8 cellular contexts compared by ENCODE assay signal in the genomic region with DNA sequence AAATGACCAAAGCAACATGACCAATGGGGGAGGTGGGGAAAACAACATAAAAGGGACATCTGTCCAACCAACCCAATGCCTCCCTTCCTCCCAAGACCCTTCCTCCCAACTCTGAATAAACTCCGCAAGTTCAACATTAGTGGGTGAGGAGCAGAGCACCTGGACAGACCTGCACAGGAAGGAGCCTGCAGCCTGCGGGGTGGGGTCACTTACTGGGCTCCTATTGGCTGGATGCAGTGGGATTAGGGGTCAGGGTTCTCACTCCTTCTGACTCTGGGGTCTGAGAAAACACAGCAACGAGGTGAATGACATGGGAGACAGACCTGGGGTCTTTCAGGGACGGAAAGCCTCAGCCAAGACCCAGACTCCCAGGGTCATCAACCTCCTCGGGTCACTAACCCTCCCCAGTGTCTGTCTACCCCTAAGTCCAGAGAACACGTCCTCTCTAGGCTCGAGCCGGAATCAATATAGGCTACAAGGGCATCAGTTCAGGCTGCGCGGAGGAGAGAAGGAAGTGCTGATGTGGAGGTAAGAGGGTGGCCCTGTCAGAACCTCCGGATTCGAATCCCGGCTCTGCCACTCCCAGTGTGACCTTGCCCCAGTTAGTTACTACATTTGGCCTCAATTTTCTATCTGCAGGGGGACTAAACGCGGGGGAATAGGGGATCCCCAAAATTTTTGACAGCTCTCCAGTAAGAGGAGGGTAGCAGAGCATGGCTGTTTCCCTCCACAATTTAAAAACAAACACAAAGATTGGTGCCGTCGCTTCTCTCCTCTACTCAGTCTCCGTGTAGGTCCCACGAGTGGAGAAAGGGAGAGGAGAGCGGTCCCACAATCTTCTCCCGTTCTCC. TPM values are rescaled to one million over a fixed set of nuclear protein-coding genes. Genes with fewer than 3 reads are reported as not detected.
DNase-seq lines count a peak whose midpoint lies in the region; ATAC-seq and TF ChIP-seq lines count a peak whose summit lies in the region.

No MANE protein-coding gene starts in this region.

- H3K27me3 Mint-ChIP-seq in activated naive CD8-positive, alpha-beta T cell, result no peaks in the 10 kb centered on the region

- H3K27me3 ChIP-seq in iPS-18a (ENCODE audit: control insufficient read depth, insufficient read depth, low read length) (peaks cover 40% of the 10 kb centered on the region), spleen (replicated peaks in 1 of 7) (peaks cover 0 to 31% (median 0%) of the 10 kb centered on the region in 7 donors)

- H3K9me2 ChIP-seq in OCI-LY7 (ENCODE audit: insufficient read depth, low read length), result no peaks in the 10 kb centered on the region

- no peak for ATAC-seq in GM18870 (IDR thresholded peaks at IDR 0.05; ENCODE audit: unreplicated experiment)

- H4K20me1 ChIP-seq in OCI-LY7 (ENCODE audit: insufficient read depth, low read length), result no peaks in the 10 kb centered on the region

- TF ChIP-seq POLR2A in spleen (IDR thresholded peaks at IDR 0.05), result no peak

- H3K9me3 ChIP-seq in iPS-18a (ENCODE audit: control insufficient read depth, low read depth, low read length) (no peaks in the 10 kb centered on the region), spleen (no peaks in the 10 kb centered on the region), OCI-LY7 (ENCODE audit: low read length) (no peaks in the 10 kb centered on the region)

- TF ChIP-seq CTCF in spleen (IDR thresholded peaks at IDR 0.05 in 8 of 11, conservative IDR thresholded peaks at IDR 0.05 in 3 of 11) (no peak), OCI-LY7 (conservative IDR thresholded peaks at IDR 0.05; ENCODE audit: low read length) (no peak)

- intact Hi-C loops in spleen (cut with DNase I; ENCODE audit: low total_unique reads) (no loop called here), OCI-LY7 (cut with micrococcal nuclease; ENCODE audit: unreplicated experiment) (no loop called here), posterior vena cava (cut with DNase I) (loop anchor here in 1 of 2 donors (5.0 kb wide), 1 partner anchor 68 kb away; no protein-coding TSS in a partner anchor)

- H3K27ac ChIP-seq in iPS-18a (ENCODE audit: low read length) (no peak overlapping the region), spleen (peak overlapping the region; percentile 66 to 93 (median 85)), OCI-LY7 (ENCODE audit: low read depth, low read length, poor library complexity, severe bottlenecking) (no peak overlapping the region)

- POLR2A ChIA-PET in OCI-LY7 (lab: Charles Lee), result no interaction called here

- H3K36me3 ChIP-seq in iPS-18a (ENCODE audit: control insufficient read depth, low read depth, low read length) (no peaks in the 10 kb centered on the region), spleen (peaks cover 0 to 32% (median 13%) of the 10 kb centered on the region in 6 donors), OCI-LY7 (ENCODE audit: insufficient read depth, low read length) (no peaks in the 10 kb centered on the region)

- peak overlapping the region; percentile 75 for H3K4me3 ChIP-seq in iPS-18a (ENCODE audit: low read length)
- H3K4me3 ChIP-seq in spleen, result peak overlapping the region; percentile 76 to 90 (median 80)
- no peak overlapping the region for H3K4me3 ChIP-seq in OCI-LY7 (ENCODE audit: low read depth, low read length, poor library complexity, severe bottlenecking)

- H3K79me2 ChIP-seq in OCI-LY7 (ENCODE audit: insufficient read depth, low read depth, low read length), result no peaks in the 10 kb centered on the region

- 16 to 23% (median 20%) methylated on average over 20 to 21 of the region's 21 CpGs for WGBS in spleen, 5 donors

- peak overlapping the region; percentile 48 for H3K9ac ChIP-seq in iPS-18a (ENCODE audit: low read length)

- peaks cover 19% of the 10 kb centered on the region for H3K4me1 Mint-ChIP-seq in activated naive CD8-positive, alpha-beta T cell (ENCODE audit: low read depth)

- CTCF ChIA-PET in OCI-LY7 (lab: Charles Lee; ENCODE audit: unreplicated experiment), result interaction anchor here (0.6 kb wide), 1 partner anchor 419 kb away, joined by 3 read pairs; no protein-coding TSS in a partner anchor

- no peak overlapping the region for H2AFZ ChIP-seq in OCI-LY7 (ENCODE audit: low read length)

- no peaks in the 10 kb centered on the region for H3K9me3 Mint-ChIP-seq in activated naive CD8-positive, alpha-beta T cell (ENCODE audit: low read depth)

- peaks cover 18% of the 10 kb centered on the region for H3K4me1 ChIP-seq in iPS-18a (ENCODE audit: control insufficient read depth, low read depth, low read length)
- peaks cover 8 to 77% (median 48%) of the 10 kb centered on the region in 6 donors for H3K4me1 ChIP-seq in spleen
- no peaks in the 10 kb centered on the region for H3K4me1 ChIP-seq in OCI-LY7 (ENCODE audit: insufficient read depth, low read length, poor library complexity, severe bottlenecking)

- no peaks in the 10 kb centered on the region for H3K36me3 Mint-ChIP-seq in activated naive CD8-positive, alpha-beta T cell

- peak overlapping the region; percentile 89 for H3K4me3 Mint-ChIP-seq in activated naive CD8-positive, alpha-beta T cell

- no peak overlapping the region for H3K4me2 ChIP-seq in OCI-LY7 (ENCODE audit: low read length)

- no peak overlapping the region for H3K27ac Mint-ChIP-seq in activated naive CD8-positive, alpha-beta T cell

- DNase-seq in HuH-7.5 (ENCODE audit: low spot score) (peak; percentile 43), spleen (no peak), OCI-LY7 (ENCODE audit: low spot score) (no peak), mesenteric fat pad (ENCODE audit: low spot score) (no peak), posterior vena cava (ENCODE audit: low spot score) (no peak)

- no TSS peak for BruUV-seq in OCI-LY7 (replicated peaks; lab: Mats Ljungman, UMichigan)

RNA-seq across cellular contexts. Expression of a gene that starts 0.8 kb away (rescaled TPM):
- total RNA-seq in spleen (100 to 1,000 TPM; 101 to 335 (median 270) TPM), OCI-LY7 (2022) (not detected in 2 replicates), mesenteric fat pad (120 TPM), posterior vena cava (10 to 100 TPM; 78.0 to 80.7 TPM)
- 100 to 1,000 TPM in 1 of 3 donors, 10 to 100 TPM in 2; 72.4 to 174 (median 74.1) TPM for polyA plus RNA-seq in spleen
- not detected in 2 replicates for total RNA-seq in OCI-LY7 (2014; rRNA removed; shearing (Covaris generic))

RNA-seq across cellular contexts. Expression of a gene that starts 6.0 kb away (rescaled TPM):
- total RNA-seq in spleen (under 1 TPM in 3 of 7 donors, not detected in 4; 0.57 to 0.91 (median 0.76) TPM), OCI-LY7 (2022) (not detected in 2 replicates), mesenteric fat pad (not detected), posterior vena cava (not detected)
- polyA plus RNA-seq in spleen, result under 1 TPM in 2 of 3 donors, not detected in 1; 0.09 to 0.22 TPM
- not detected in 2 replicates for total RNA-seq in OCI-LY7 (2014; rRNA removed; shearing (Covaris generic))

RNA-seq across cellular contexts. Expression of a gene that starts 10.6 kb away (rescaled TPM):
- total RNA-seq in spleen (under 1 TPM in 1 of 7 donors, not detected in 6; 0.30 TPM), OCI-LY7 (2022) (not detected in 2 replicates), mesenteric fat pad (not detected), posterior vena cava (not detected)
- polyA plus RNA-seq in spleen, result not detected
- total RNA-seq in OCI-LY7 (2014; rRNA removed; shearing (Covaris generic)), result not detected in 2 replicates

RNA-seq across cellular contexts. Expression of a gene that starts 18.1 kb away (rescaled TPM):
- total RNA-seq in spleen (not detected), OCI-LY7 (2022) (not detected in 2 replicates), mesenteric fat pad (0.39 TPM), posterior vena cava (not detected)
- not detected for polyA plus RNA-seq in spleen
- total RNA-seq in OCI-LY7 (2014; rRNA removed; shearing (Covaris generic)), result not detected in 2 replicates

RNA-seq across cellular contexts. Expression of a gene that starts 24.9 kb away (rescaled TPM):
- total RNA-seq in spleen, result under 1 TPM in 1 of 7 donors, not detected in 6; 0.23 TPM
- polyA plus RNA-seq in spleen, result under 1 TPM; 0.06 to 0.16 (median 0.15) TPM
- total RNA-seq in OCI-LY7 (2014; rRNA removed; shearing (Covaris generic)), result 0.28 and 1.2 TPM in 2 replicates
- 0.23 TPM in 1 of 2 replicates, not detected in the other for total RNA-seq in OCI-LY7 (2022)
- not detected for total RNA-seq in mesenteric fat pad
- 1 to 10 TPM in 1 of 2 donors, under 1 TPM in 1; 0.24 to 1.1 TPM for total RNA-seq in posterior vena cava

Comparison
In these comparisons a context has a peak if more than half of its experiments do, and no peak if none do; other contexts are left out.
1. H3K27ac ChIP-seq: peak in spleen (8 of 8); none in iPS-18a (single experiment) and OCI-LY7 (single experiment).
2. RNA of a gene that starts 0.8 kb away (total RNA-seq): 101 to 335 TPM in spleen, 120 TPM in mesenteric fat pad (single experiment) and 78.0 to 80.7 TPM in posterior vena cava; not detected in OCI-LY7; every median in the first group is over 10 times any median in the second.